Comparison of ENCODE assay signal across 8 cellular contexts in genomic region chr3:123328851-123329635, GRCh38.
DNase-seq lines count a peak whose midpoint lies in the region; ATAC-seq and TF ChIP-seq lines count a peak whose summit lies in the region.

No MANE protein-coding gene starts in this region.

- ATAC-seq in GM21390 (IDR thresholded peaks at IDR 0.05; ENCODE audit: unreplicated experiment): no peak

- H3K4me3 ChIP-seq in NT2/D1 (ENCODE audit: insufficient read length, low read depth): no peak overlapping the region
- H3K4me3 ChIP-seq in epithelial cell of esophagus (ENCODE audit: low read length): no peak overlapping the region

- peaks cover 5% of the 10 kb centered on the region for H3K27me3 ChIP-seq in NT2/D1 (ENCODE audit: insufficient read depth, insufficient read length)

- no peaks in the 10 kb centered on the region for H3K9me3 ChIP-seq in NT2/D1 (ENCODE audit: insufficient read depth, low read length)

- H3K4me1 ChIP-seq in NT2/D1 (ENCODE audit: insufficient read depth, insufficient read length): peaks cover 16% of the 10 kb centered on the region

- no peak overlapping the region for H3K9ac ChIP-seq in NT2/D1 (ENCODE audit: insufficient read length, low read depth)

- DNase-seq in GM10266 (ENCODE audit: extremely low spot score) (peak; percentile 79), HS-27A (ENCODE audit: low read depth) (peak; percentile 19), NT2/D1 (ENCODE audit: low read depth, low spot score) (peak; percentile 44), epithelial cell of esophagus (ENCODE audit: low read depth) (peak; percentile 62), myocyte (ENCODE audit: low read depth) (peak; percentile 63)
- peak; percentile 75 for DNase-seq in activated CD8-positive, alpha-beta memory T cell treated with anti-CD3 and anti-CD28 coated beads, Interleukin-2, amount 50 U/mL, for 4 hours
- DNase-seq in stimulated activated CD8-positive, alpha-beta memory T cell treated with anti-CD3 and anti-CD28 coated beads, Interleukin-7, amount 100 ng/mL, for 1 hour (ENCODE audit: low read depth in 2 of 2): peak; percentile 45 to 51

- TF ChIP-seq CTCF in GM10266 (IDR thresholded peaks at IDR 0.05; ENCODE audit: control insufficient read depth, insufficient read depth, low read depth, missing control alignments) (peak; percentile 96), epithelial cell of esophagus (IDR thresholded peaks at IDR 0.05; ENCODE audit: insufficient read depth, low read depth, low read length, missing control alignments) (peak; percentile 90)

- no peaks in the 10 kb centered on the region for H3K36me3 ChIP-seq in NT2/D1 (ENCODE audit: insufficient read depth, insufficient read length, low read length)

Comparison
In these comparisons a context has a peak if more than half of its experiments do, and no peak if none do; other contexts are left out.
1. DNase-seq: peak in every context shown above with its lines; median percentile 79 in GM10266; 75 in activated CD8-positive, alpha-beta memory T cell treated with anti-CD3 and anti-CD28 coated beads, Interleukin-2, amount 50 U/mL, for 4 hours; 63 in myocyte; 62 in epithelial cell of esophagus; 48 in stimulated activated CD8-positive, alpha-beta memory T cell treated with anti-CD3 and anti-CD28 coated beads, Interleukin-7, amount 100 ng/mL, for 1 hour; 44 in NT2/D1; 19 in HS-27A.